ENCODE assay signal across 9 cellular contexts in genomic region chr7:156751319-156751718, GRCh38.
A peak's percentile ranks its signal among the peaks of the same experiment; 100 is the strongest.
DNase-seq lines count a peak whose midpoint lies in the region; ATAC-seq and TF ChIP-seq lines count a peak whose summit lies in the region.
"Had no signal": no experiment of that assay in that cellular context is flagged by ENCODE, and none has a peak within 500 bp of the region (broad histone marks: within the 10 kb centered on the region; RNA-seq: fewer than 3 reads in every experiment).

No MANE protein-coding gene starts in this region.

- intact Hi-C loops in PC-3 (cut with micrococcal nuclease): loop anchor here (2.0 kb wide), 2 partner anchors 27 to 59 kb away; no protein-coding TSS in a partner anchor

- WGBS in neuronal stem cell (ENCODE audit: extremely low coverage in 2 of 2, insufficient read length in 2 of 2, insufficient replicate concordance in 1 of 2), 2 donors: no CpG with 5 or more reads among the region's 3 CpGs

- H2BK12ac ChIP-seq in neuronal stem cell (ENCODE audit: low read length): no peak overlapping the region

- H3K79me2 ChIP-seq in GM23338 (replicated peaks; ENCODE audit: insufficient read depth) (no peaks in the 10 kb centered on the region), PC-3 (ENCODE audit: low read length) (no peaks in the 10 kb centered on the region)

- no peaks in the 10 kb centered on the region for H3K79me1 ChIP-seq in neuronal stem cell (ENCODE audit: low read depth, low read length)

- no peaks in the 10 kb centered on the region for H3K36me3 Mint-ChIP-seq in GM23338 (ENCODE audit: low read depth)

- no peaks in the 10 kb centered on the region; the same call in 1 of the 2 replicates for H4K20me1 ChIP-seq in GM23338 (replicated peaks; ENCODE audit: insufficient read depth)
- H4K20me1 ChIP-seq in PC-3 (ENCODE audit: low read length): no peaks in the 10 kb centered on the region

- no TSS peak for BruUV-seq in PC-3 (replicated peaks; lab: Mats Ljungman, UMichigan)

- H2BK5ac ChIP-seq in neuronal stem cell (ENCODE audit: low read length): no peak overlapping the region

- no peak overlapping the region for H2AK5ac ChIP-seq in neuronal stem cell (ENCODE audit: low read depth, low read length)

- CTCF ChIA-PET in PC-3 (lab: Charles Lee): interaction anchor here (0.6 kb wide), 1 partner anchor 13 kb away, joined by 3 read pairs; no protein-coding TSS in a partner anchor

- H3K9me3 ChIP-seq in PC-3 (ENCODE audit: low read length): no peaks in the 10 kb centered on the region
- no peaks in the 10 kb centered on the region for H3K9me3 ChIP-seq in neuronal stem cell (replicated peaks in 1 of 2; ENCODE audit: control insufficient read depth in 2 of 2, insufficient read depth in 1 of 2, low read depth in 1 of 2, low read length in 2 of 2)

- no peak overlapping the region for H3K18ac ChIP-seq in neuronal stem cell (ENCODE audit: low read length)

- no peak overlapping the region for H3K4me3 Mint-ChIP-seq in GM23338
- H3K4me3 Mint-ChIP-seq: nephron had no signal

- no peak overlapping the region for H3K14ac ChIP-seq in neuronal stem cell (ENCODE audit: low read length)

- no peaks in the 10 kb centered on the region for H3K9me2 ChIP-seq in GM23338 (ENCODE audit: insufficient read depth)
- H3K9me2 ChIP-seq in PC-3 (replicated peaks; ENCODE audit: low read length): no peaks in the 10 kb centered on the region

- H3K36me3 ChIP-seq in GM23338 (ENCODE audit: insufficient read depth) (peaks cover 4% of the 10 kb centered on the region; the same call in 1 of the 2 replicates), PC-3 (ENCODE audit: low read depth, low read length) (no peaks in the 10 kb centered on the region; the same call in 1 of the 2 replicates), neuronal stem cell (replicated peaks in 1 of 2; ENCODE audit: control insufficient read depth in 2 of 2, insufficient read depth in 2 of 2, low read length in 2 of 2) (peaks cover 0 to 8% of the 10 kb centered on the region in 2 donors)

- H3K9ac ChIP-seq in PC-3 (ENCODE audit: low read length) (no peak overlapping the region), neuronal stem cell (ENCODE audit: low read depth, low read length, poor library complexity) (no peak overlapping the region)

- no peaks in the 10 kb centered on the region for H3K9me3 Mint-ChIP-seq in GM23338
- H3K9me3 Mint-ChIP-seq: nephron had no signal

- no peak for ATAC-seq in GM23338
- ATAC-seq in PC-3: peak; percentile 93

- H2BK120ac ChIP-seq in neuronal stem cell (ENCODE audit: low read depth, low read length): no peak overlapping the region

- no peak overlapping the region for H3K4me2 ChIP-seq in GM23338
- H3K4me2 ChIP-seq in PC-3 (ENCODE audit: low read length): peak overlapping the region; percentile 52
- no peak overlapping the region for H3K4me2 ChIP-seq in neuronal stem cell (ENCODE audit: insufficient read depth, low read length, poor library complexity, severe bottlenecking)

- H3K27me3 ChIP-seq in GM23338 (ENCODE audit: insufficient read depth) (no peaks in the 10 kb centered on the region), PC-3 (ENCODE audit: low read length) (no peaks in the 10 kb centered on the region), neuronal stem cell (ENCODE audit: control insufficient read depth in 3 of 3, insufficient read depth in 3 of 3, low read depth in 1 of 3, low read length in 3 of 3) (no peaks in the 10 kb centered on the region)

- H3K27ac ChIP-seq in GM23338 (ENCODE audit: low read depth): no peak overlapping the region
- H3K27ac ChIP-seq in PC-3 (ENCODE audit: low read length): peak overlapping the region; percentile 42
- no peak overlapping the region for H3K27ac ChIP-seq in neuronal stem cell (replicated peaks; ENCODE audit: low read length)

- peak overlapping the region; percentile 49; the same call in 1 of the 2 replicates for H3K27ac Mint-ChIP-seq in GM23338
- H3K27ac Mint-ChIP-seq: nephron had no signal

- H3K23ac ChIP-seq in neuronal stem cell (ENCODE audit: low read depth, low read length, poor library complexity): no peak overlapping the region

- H3F3A ChIP-seq in GM23338 (replicated peaks; ENCODE audit: low read depth) (no peaks in the 10 kb centered on the region), PC-3 (ENCODE audit: low read length, unreplicated experiment) (no peaks in the 10 kb centered on the region)

- no peak overlapping the region for H4K91ac ChIP-seq in neuronal stem cell (ENCODE audit: low read depth, low read length, poor library complexity)

- H3K4me3 ChIP-seq in GM23338 (no peak overlapping the region), PC-3 (ENCODE audit: low read length) (no peak overlapping the region), epithelial cell of esophagus (ENCODE audit: low read length) (no peak overlapping the region), neuronal stem cell (ENCODE audit: low read length in 2 of 2) (no peak overlapping the region)

- DNase-seq in GM23338 (ENCODE audit: low spot score) (no peak), PC-3 (peak; percentile 85), epithelial cell of esophagus (ENCODE audit: low read depth) (peak; percentile 82), NCI-H2081 treated with DMSO at 0.1 percent for 48 hours (lab: John Stamatoyannopoulos, UW) (no peak), DMS53 treated with DMSO at 0.1 percent for 48 hours (lab: John Stamatoyannopoulos, UW; ENCODE audit: unreplicated experiment) (no peak), neuronal stem cell (ENCODE audit: low spot score) (no peak), NCI-H748 treated with DMSO at 0.1 percent for 48 hours (lab: John Stamatoyannopoulos, UW) (no peak)
- peak; percentile 13 to 46 (median 16) for DNase-seq in stimulated activated CD4-positive, alpha-beta T cell treated with anti-CD3 and anti-CD28 coated beads, TNF-alpha, amount 100 ng/mL, for 48 hours (ENCODE audit: low read depth in 3 of 3)

- H3K4me1 Mint-ChIP-seq in GM23338: no peaks in the 10 kb centered on the region; the same call in 2 of the 3 replicates
- H3K4me1 Mint-ChIP-seq: nephron had no signal

- no peak for TF ChIP-seq CTCF in GM23338 (conservative IDR thresholded peaks at IDR 0.05; ENCODE audit: low read depth in 2 of 2)
- no peak for TF ChIP-seq CTCF in PC-3 (conservative IDR thresholded peaks at IDR 0.05; ENCODE audit: low read depth, low read length)
- no peak for TF ChIP-seq CTCF in epithelial cell of esophagus (IDR thresholded peaks at IDR 0.05; ENCODE audit: insufficient read depth, low read depth, low read length, missing control alignments)

- no peak overlapping the region for H2BK15ac ChIP-seq in neuronal stem cell (ENCODE audit: low read length)

- H3K27me3 Mint-ChIP-seq in GM23338 (ENCODE audit: insufficient read depth, low read depth, poor library complexity): no peaks in the 10 kb centered on the region

- H3K4ac ChIP-seq in neuronal stem cell (ENCODE audit: low read length): no peak overlapping the region

- no peaks in the 10 kb centered on the region; the same call in 1 of the 2 replicates for H3K4me1 ChIP-seq in GM23338 (ENCODE audit: insufficient read depth)
- H3K4me1 ChIP-seq in PC-3 (ENCODE audit: insufficient read depth, low read length): peaks cover 24% of the 10 kb centered on the region
- peaks cover 14 to 20% of the 10 kb centered on the region in 2 donors for H3K4me1 ChIP-seq in neuronal stem cell (ENCODE audit: control insufficient read depth in 2 of 2, insufficient read depth in 1 of 2, low read depth in 1 of 2, low read length in 2 of 2)

- H2AFZ ChIP-seq in GM23338 (no peak overlapping the region), PC-3 (ENCODE audit: low read length) (no peak overlapping the region), neuronal stem cell (ENCODE audit: low read length) (no peak overlapping the region)

- no peak overlapping the region for H4K8ac ChIP-seq in neuronal stem cell (ENCODE audit: low read depth, low read length)

- POLR2A ChIA-PET in PC-3 (lab: Charles Lee; ENCODE audit: unreplicated experiment): no interaction called here

Comparison
In these comparisons a context has a peak if more than half of its experiments do, and no peak if none do; other contexts are left out.
1. DNase-seq: peak in PC-3 (single experiment), epithelial cell of esophagus (single experiment) and stimulated activated CD4-positive, alpha-beta T cell treated with anti-CD3 and anti-CD28 coated beads, TNF-alpha, amount 100 ng/mL, for 48 hours (3 of 3); none in GM23338 (single experiment), NCI-H2081 treated with DMSO at 0.1 percent for 48 hours (single experiment), DMS53 treated with DMSO at 0.1 percent for 48 hours (single experiment), neuronal stem cell (single experiment) and NCI-H748 treated with DMSO at 0.1 percent for 48 hours (single experiment).